ENCODE assay signal across 33 cellular contexts in genomic region chrY:12357655-12358054, GRCh38.
DNase-seq lines count a peak whose midpoint lies in the region; ATAC-seq and TF ChIP-seq lines count a peak whose summit lies in the region.
"Had no signal": no experiment of that assay in that cellular context is flagged by ENCODE, and none has a peak within 500 bp of the region (broad histone marks: within the 10 kb centered on the region; RNA-seq: fewer than 3 reads in every experiment).

No MANE protein-coding gene starts in this region.

- DNase-seq in EH (ENCODE audit: low read depth): peak; percentile 1
- DNase-seq in epithelial cell of esophagus (ENCODE audit: low read depth): peak; percentile 16
- DNase-seq in foreskin keratinocyte: peak in 1 of 2 donors; percentile 18
- no peak for DNase-seq in uterus
- DNase-seq in NCI-H510A treated with DMSO at 0.1 percent for 48 hours (lab: John Stamatoyannopoulos, UW): no peak
- DNase-seq in chondrocyte (ENCODE audit: low spot score): no peak
- DNase-seq: 8988T; ACHN; AML-193; BE2C; C1 segment of cervical spinal cord; Caco-2; Calu3; CD4-positive, alpha-beta memory T cell; CD4-positive, alpha-beta T cell; CD4-positive, CD25-positive, alpha-beta regulatory T cell; CD8-positive, alpha-beta memory T cell; CD8-positive, alpha-beta T cell; COR-L47; DMS 273 treated with DMSO at 0.1 percent for 48 hours; DMS153; DMS53; DMS79; DMS79 treated with DMSO at 0.1 percent for 48 hours; DND-41; EL had no signal

- no peaks in the 10 kb centered on the region for H3K9me3 Mint-ChIP-seq in chondrocyte (ENCODE audit: low read depth)
- H3K9me3 Mint-ChIP-seq: CD14-positive monocyte; CD4-positive, alpha-beta memory T cell; CD4-positive, alpha-beta T cell; CD4-positive, CD25-positive, alpha-beta regulatory T cell; CD8-positive, alpha-beta memory T cell; CD8-positive, alpha-beta T cell had no signal

- H3K36me3 Mint-ChIP-seq in chondrocyte (ENCODE audit: low read depth): no peaks in the 10 kb centered on the region
- H3K36me3 Mint-ChIP-seq: CD14-positive monocyte; CD4-positive, alpha-beta memory T cell; CD4-positive, CD25-positive, alpha-beta regulatory T cell; CD8-positive, alpha-beta memory T cell; CD8-positive, alpha-beta T cell had no signal

- no peak overlapping the region for H3K27ac ChIP-seq in foreskin keratinocyte
- H3K27ac ChIP-seq in uterus: no peak overlapping the region
- H3K27ac ChIP-seq: 22Rv1; A549; BLaER1; BLaER1 treated with 17β-estradiol and CSF1 and Interleukin-3, amounts not matched to agents 10 nM and 100 nM; C4-2B had no signal

- no peak for TF ChIP-seq CTCF in epithelial cell of esophagus (IDR thresholded peaks at IDR 0.05; ENCODE audit: insufficient read depth, low read depth, low read length, missing control alignments)
- no peak for TF ChIP-seq CTCF in foreskin keratinocyte (conservative IDR thresholded peaks at IDR 0.05)
- no peak for TF ChIP-seq CTCF in uterus (IDR thresholded peaks at IDR 0.05)
- no peak for TF ChIP-seq CTCF in chondrocyte (IDR thresholded peaks at IDR 0.05)

- H3K27ac Mint-ChIP-seq in chondrocyte (ENCODE audit: unreplicated experiment): no peak overlapping the region
- H3K27ac Mint-ChIP-seq: B cell; CD14-positive monocyte; CD4-positive, alpha-beta memory T cell; CD4-positive, alpha-beta T cell; CD4-positive, CD25-positive, alpha-beta regulatory T cell; CD8-positive, alpha-beta memory T cell; CD8-positive, alpha-beta T cell had no signal

- peak; percentile 56 for ATAC-seq in foreskin keratinocyte
- ATAC-seq: A549; CD8-positive, alpha-beta T cell had no signal

- H3K4me1 ChIP-seq in foreskin keratinocyte (no peaks in the 10 kb centered on the region), uterus (no peaks in the 10 kb centered on the region)
- H3K4me1 ChIP-seq: A549; BE2C; BLaER1; BLaER1 treated with 17β-estradiol and CSF1 and Interleukin-3, amounts not matched to agents 10 nM and 100 nM; Caco-2 had no signal

- H3K9me3 ChIP-seq in uterus: no peaks in the 10 kb centered on the region
- H3K9me3 ChIP-seq: A549; BE2C; BLaER1; BLaER1 treated with 17β-estradiol and CSF1 and Interleukin-3, amounts not matched to agents 10 nM and 100 nM; Caco-2 had no signal

- intact Hi-C loops in uterus (cut with DNase I; ENCODE audit: low total_unique reads): no loop called here

- no peaks in the 10 kb centered on the region for H3K27me3 ChIP-seq in foreskin keratinocyte
- no peaks in the 10 kb centered on the region for H3K27me3 ChIP-seq in uterus
- H3K27me3 ChIP-seq: BE2C; BLaER1; BLaER1 treated with 17β-estradiol and CSF1 and Interleukin-3, amounts not matched to agents 10 nM and 100 nM had no signal

- no peaks in the 10 kb centered on the region for H3K27me3 Mint-ChIP-seq in chondrocyte (ENCODE audit: low read depth)
- H3K27me3 Mint-ChIP-seq: B cell; CD4-positive, alpha-beta memory T cell; CD4-positive, alpha-beta T cell; CD8-positive, alpha-beta memory T cell had no signal

- H3K4me3 Mint-ChIP-seq in chondrocyte (ENCODE audit: unreplicated experiment): no peak overlapping the region
- H3K4me3 Mint-ChIP-seq: B cell; CD14-positive monocyte; CD4-positive, alpha-beta memory T cell; CD4-positive, alpha-beta T cell; CD4-positive, CD25-positive, alpha-beta regulatory T cell; CD8-positive, alpha-beta memory T cell; CD8-positive, alpha-beta T cell had no signal

- H3K36me3 ChIP-seq in uterus: no peaks in the 10 kb centered on the region
- H3K36me3 ChIP-seq: BE2C; BLaER1; BLaER1 treated with 17β-estradiol and CSF1 and Interleukin-3, amounts not matched to agents 10 nM and 100 nM had no signal

- TF ChIP-seq POLR2A in uterus (IDR thresholded peaks at IDR 0.05): no peak

- no peak overlapping the region for H3K4me3 ChIP-seq in epithelial cell of esophagus (ENCODE audit: low read length)
- H3K4me3 ChIP-seq in uterus: no peak overlapping the region
- H3K4me3 ChIP-seq: A549; BLaER1; BLaER1 treated with 17β-estradiol and CSF1 and Interleukin-3, amounts not matched to agents 10 nM and 100 nM had no signal

- H3K4me1 Mint-ChIP-seq in chondrocyte (ENCODE audit: low read depth): no peaks in the 10 kb centered on the region
- H3K4me1 Mint-ChIP-seq: B cell; CD14-positive monocyte; CD4-positive, alpha-beta memory T cell; CD4-positive, CD25-positive, alpha-beta regulatory T cell; CD8-positive, alpha-beta memory T cell had no signal

Comparison
In these comparisons a context has a peak if more than half of its experiments do, and no peak if none do; other contexts are left out.
1. DNase-seq: peak in EH (single experiment) and epithelial cell of esophagus (single experiment); none in uterus (0 of 2), NCI-H510A treated with DMSO at 0.1 percent for 48 hours (single experiment) and chondrocyte (single experiment).